24 cellular contexts compared by ENCODE assay signal in genomic region chr12:108757842-108758241, GRCh38. TPM values are rescaled to one million over a fixed set of nuclear protein-coding genes. Genes with fewer than 3 reads are reported as not detected.
A peak's percentile ranks its signal among the peaks of the same experiment; 100 is the strongest.
DNase-seq lines count a peak whose midpoint lies in the region; FAIRE-seq and TF ChIP-seq lines count a peak whose summit lies in the region.
"Had no signal": no experiment of that assay in that cellular context is flagged by ENCODE, and none has a peak within 500 bp of the region (broad histone marks: within the 10 kb centered on the region; RNA-seq: fewer than 3 reads in every experiment).

No MANE protein-coding gene starts in this region.

- POLR2A ChIA-PET in RWPE1 (lab: Yijun Ruan, JAX; ENCODE audit: low non-redundant PET): interaction anchor here (0.6 kb wide), 1 partner anchor 122 kb away, joined by 7 read pairs; no protein-coding TSS in a partner anchor

- no peak for TF ChIP-seq CTCF in RWPE1 (conservative IDR thresholded peaks at IDR 0.05; ENCODE audit: low read depth)
- TF ChIP-seq CTCF in kidney (IDR thresholded peaks at IDR 0.05; ENCODE audit: borderline replicate concordance, extremely low read depth, insufficient read depth): no peak
- no peak for TF ChIP-seq CTCF in Peyer's patch (IDR thresholded peaks at IDR 0.05)

- H3K27me3 ChIP-seq in Peyer's patch: no peaks in the 10 kb centered on the region
- H3K27me3 ChIP-seq: BLaER1 treated with 17β-estradiol and CSF1 and Interleukin-3, amounts not matched to agents 10 nM and 100 nM; esophagus squamous epithelium; gastroesophageal sphincter; neural progenitor cell had no signal

- CTCF ChIA-PET in RWPE1 (lab: Yijun Ruan, JAX): interaction anchor here (0.6 kb wide), 1 partner anchor 386 kb away, joined by 5 read pairs; no protein-coding TSS in a partner anchor

- FAIRE-seq in kidney (lab: Jason Lieb, UNC): no peak
- FAIRE-seq: A549, HTR-8/SVneo, islet of Langerhans had no signal

- TF ChIP-seq POLR2A in Peyer's patch (IDR thresholded peaks at IDR 0.05): no peak

- H3K4me1 ChIP-seq in kidney (ENCODE audit: control insufficient read depth in 1 of 2, insufficient read depth in 1 of 2, low read depth in 1 of 2, low read length in 2 of 2): no peaks in the 10 kb centered on the region
- no peaks in the 10 kb centered on the region for H3K4me1 ChIP-seq in Peyer's patch
- H3K4me1 ChIP-seq: A549, esophagus squamous epithelium, gastroesophageal sphincter, neural progenitor cell, psoas muscle had no signal

- DNase-seq in NCI-H1417 (lab: John Stamatoyannopoulos, UW) (peak in 2 of 3 experiments; percentile 22 to 57), NCI-H1417 treated with DMSO at 0.1 percent for 48 hours (lab: John Stamatoyannopoulos, UW) (no peak), NCI-H1694 (lab: John Stamatoyannopoulos, UW) (peak; percentile 58), RWPE1 (ENCODE audit: low spot score) (peak; percentile 57), kidney (peak; percentile 13), NCI-H2029 treated with DMSO at 0.1 percent for 48 hours (lab: John Stamatoyannopoulos, UW) (no peak), Peyer's patch (no peak), ecto neural progenitor cell (ENCODE audit: low spot score) (no peak)
- DNase-seq: activated CD4-positive, CD25-positive, alpha-beta regulatory T cell treated with anti-CD3 and anti-CD28 coated beads, Interleukin-2, amount 50 U/mL, for 72 hours; activated CD8-positive, alpha-beta T cell treated with anti-CD3 and anti-CD28 coated beads for 36 hours; activated T-cell treated with anti-CD3 and anti-CD28 coated beads, Interleukin-2, amount 50 U/mL, for 1 hour; effector memory CD4-positive, alpha-beta T cell; esophagus squamous epithelium; NCI-H187; NCI-H446 treated with DMSO at 0.1 percent for 48 hours; substantia nigra; T-cell had no signal

- H3K4me3 ChIP-seq in kidney (ENCODE audit: low read length in 2 of 2) (no peak overlapping the region), Peyer's patch (no peak overlapping the region)
- H3K4me3 ChIP-seq: A549; BLaER1 treated with 17β-estradiol and CSF1 and Interleukin-3, amounts not matched to agents 10 nM and 100 nM; esophagus squamous epithelium; gastroesophageal sphincter; neural progenitor cell; psoas muscle had no signal

- intact Hi-C loops in kidney (cut with DNase I): no loop called here

- H3K9me3 ChIP-seq in kidney (ENCODE audit: control insufficient read depth in 1 of 2, low read length in 2 of 2): no peaks in the 10 kb centered on the region
- H3K9me3 ChIP-seq in Peyer's patch: no peaks in the 10 kb centered on the region
- H3K9me3 ChIP-seq: A549; BLaER1 treated with 17β-estradiol and CSF1 and Interleukin-3, amounts not matched to agents 10 nM and 100 nM; esophagus squamous epithelium; gastroesophageal sphincter; psoas muscle had no signal

- H3K36me3 ChIP-seq in kidney (ENCODE audit: control insufficient read depth in 1 of 2, insufficient read depth in 2 of 2, low read length in 2 of 2): no peaks in the 10 kb centered on the region
- no peaks in the 10 kb centered on the region for H3K36me3 ChIP-seq in Peyer's patch
- H3K36me3 ChIP-seq: BLaER1 treated with 17β-estradiol and CSF1 and Interleukin-3, amounts not matched to agents 10 nM and 100 nM; esophagus squamous epithelium; gastroesophageal sphincter; neural progenitor cell had no signal

- H3K9ac ChIP-seq in kidney (ENCODE audit: low read length in 2 of 2): no peak overlapping the region
- H3K9ac ChIP-seq: BLaER1 treated with 17β-estradiol and CSF1 and Interleukin-3, amounts not matched to agents 10 nM and 100 nM; neural progenitor cell had no signal

- H3K27ac ChIP-seq in RWPE1 (peak overlapping the region; percentile 49), kidney (ENCODE audit: low read depth in 2 of 2, low read length in 2 of 2) (no peak overlapping the region), Peyer's patch (no peak overlapping the region)
- H3K27ac ChIP-seq: A549; BLaER1 treated with 17β-estradiol and CSF1 and Interleukin-3, amounts not matched to agents 10 nM and 100 nM; esophagus squamous epithelium; gastroesophageal sphincter; neural progenitor cell; psoas muscle had no signal

RNA-seq across cellular contexts. Expression of gene CORO1C, which starts 26.5 kb away (rescaled TPM):
- total RNA-seq in kidney (104 TPM), Peyer's patch (100 to 1,000 TPM in 1 of 4 donors, 10 to 100 TPM in 3; 76.3 to 144 (median 87.4) TPM)
- polyA plus RNA-seq in kidney (ENCODE audit: insufficient read depth, low read depth, low replicate concordance): 16.6 TPM

Comparison
In these comparisons a context has a peak if more than half of its experiments do, and no peak if none do; other contexts are left out.
1. DNase-seq: peak in NCI-H1417 (2 of 3), NCI-H1694 (single experiment), RWPE1 (single experiment) and kidney (single experiment); none in NCI-H1417 treated with DMSO at 0.1 percent for 48 hours (single experiment), NCI-H2029 treated with DMSO at 0.1 percent for 48 hours (single experiment), Peyer's patch (0 of 3) and ecto neural progenitor cell (single experiment).